ENCODE assay signal across 16 cellular contexts in genomic region chr14:77271113-77271710, GRCh38. TPM values are rescaled to one million over a fixed set of nuclear protein-coding genes. Genes with fewer than 3 reads are reported as not detected.
A peak's percentile ranks its signal among the peaks of the same experiment; 100 is the strongest.
DNase-seq lines count a peak whose midpoint lies in the region; FAIRE-seq and TF ChIP-seq lines count a peak whose summit lies in the region.
"Had no signal": no experiment of that assay in that cellular context is flagged by ENCODE, and none has a peak within 500 bp of the region (broad histone marks: within the 10 kb centered on the region; RNA-seq: fewer than 3 reads in every experiment).

NGB (minus strand) TSS chr14:77271206; CDS start chr14:77270937, 269 bp downstream.

- H3K4me3 Mint-ChIP-seq in osteocyte (ENCODE audit: unreplicated experiment), result peak within 1 kb of the TSS; percentile 19

- no peaks in the 10 kb centered on the region for H4K20me1 ChIP-seq in GM23248 (ENCODE audit: insufficient read depth)

- H3K27ac ChIP-seq in GM23248, result no peak within 1 kb of the TSS
- H3K27ac ChIP-seq: ovary, PC-9 had no signal

- peaks cover 8% of the 10 kb centered on the region for H3K36me3 Mint-ChIP-seq in osteocyte (ENCODE audit: unreplicated experiment)

- in situ Hi-C loops in GM23248 (cut with MboI), result no loop called here

- H3K9me2 ChIP-seq in GM23248 (ENCODE audit: insufficient read depth), result no peaks in the 10 kb centered on the region

- no peak within 1 kb of the TSS for H3K4me2 ChIP-seq in GM23248 (ENCODE audit: unreplicated experiment)
- H3K4me2 ChIP-seq: PC-9 had no signal

- H3K4me1 Mint-ChIP-seq in osteocyte (ENCODE audit: unreplicated experiment), result no peaks in the 10 kb centered on the region

- no peak for FAIRE-seq in urothelium cell line (lab: Jason Lieb, UNC)

- H3K9me3 Mint-ChIP-seq in osteocyte (ENCODE audit: unreplicated experiment), result peaks cover 3% of the 10 kb centered on the region

- H3K9me3 ChIP-seq in ES-I3 (ENCODE audit: control insufficient read depth, insufficient read depth, low read length) (no peaks in the 10 kb centered on the region), iPS-15b (ENCODE audit: control insufficient read depth, insufficient read depth, low read length) (no peaks in the 10 kb centered on the region), GM23248 (ENCODE audit: low read depth) (no peaks in the 10 kb centered on the region)

- no peaks in the 10 kb centered on the region for H3K36me3 ChIP-seq in ES-I3 (ENCODE audit: insufficient read depth, low read length)
- H3K36me3 ChIP-seq in iPS-15b (ENCODE audit: control insufficient read depth, insufficient read depth, low read length), result no peaks in the 10 kb centered on the region
- H3K36me3 ChIP-seq in GM23248 (ENCODE audit: low read depth), result no peaks in the 10 kb centered on the region
- H3K36me3 ChIP-seq: ovary had no signal

- no peak for TF ChIP-seq CTCF in osteocyte (IDR thresholded peaks at IDR 0.05)

- H3K79me2 ChIP-seq in GM23248 (ENCODE audit: insufficient read depth), result no peaks in the 10 kb centered on the region

- H3K27ac Mint-ChIP-seq in osteocyte (ENCODE audit: unreplicated experiment), result no peak within 1 kb of the TSS
- H3K27ac Mint-ChIP-seq: CD4-positive, alpha-beta memory T cell had no signal

- peaks cover 43% of the 10 kb centered on the region for H3K27me3 ChIP-seq in iPS-15b (ENCODE audit: control insufficient read depth, insufficient read depth, low read length)
- H3K27me3 ChIP-seq in GM23248 (replicated peaks; ENCODE audit: insufficient read depth), result peaks cover 33% of the 10 kb centered on the region
- H3K27me3 ChIP-seq: ovary had no signal

- H3K4me3 ChIP-seq in iPS-15b (ENCODE audit: low read depth, low read length), result peak within 1 kb of the TSS; percentile 54
- H3K4me3 ChIP-seq in GM23248, result no peak within 1 kb of the TSS
- H3K4me3 ChIP-seq: ovary, PC-9 had no signal

- DNase-seq in RPMI8226, result peak; percentile 9
- DNase-seq in osteocyte (ENCODE audit: extremely low spot score, unreplicated experiment), result no peak
- no peak for DNase-seq in GM23248
- no peak for DNase-seq in urothelium cell line (ENCODE audit: low spot score)
- no peak for DNase-seq in HuH-7.5 (ENCODE audit: low spot score)
- DNase-seq: CD4-positive, alpha-beta memory T cell; GDM1; hypothalamus; Kasumi-1; NCI-H1694; ovary; PC-9; stimulated activated CD4-positive, alpha-beta T cell treated with anti-CD3 and anti-CD28 coated beads, Interleukin-12 subunit alpha, Interleukin-12 subunit beta, amount 100 ng/mL, for 4 hours had no signal

- H3K4me1 ChIP-seq in ES-I3 (ENCODE audit: insufficient read depth, low read length), result no peaks in the 10 kb centered on the region
- no peaks in the 10 kb centered on the region for H3K4me1 ChIP-seq in iPS-15b (ENCODE audit: control insufficient read depth, insufficient read depth, low read length)
- H3K4me1 ChIP-seq in GM23248 (ENCODE audit: insufficient read depth), result no peaks in the 10 kb centered on the region

- peaks cover 43% of the 10 kb centered on the region for H3K27me3 Mint-ChIP-seq in osteocyte (ENCODE audit: unreplicated experiment)

- peak within 1 kb of the TSS; percentile 42; the same call in 1 of the 2 replicates for H3K9ac ChIP-seq in ES-I3 (ENCODE audit: low read depth, low read length)
- peak within 1 kb of the TSS; percentile 47 for H3K9ac ChIP-seq in iPS-15b (ENCODE audit: low read depth, low read length)
- no peak within 1 kb of the TSS for H3K9ac ChIP-seq in GM23248

- no peak within 1 kb of the TSS for H2AFZ ChIP-seq in GM23248
- H2AFZ ChIP-seq: PC-9 had no signal

- H3F3A ChIP-seq in GM23248 (ENCODE audit: insufficient read depth), result no peaks in the 10 kb centered on the region

- WGBS in GM23248 (ENCODE audit: low coverage in 1 of 2, low lambda C conversion rate in 2 of 2, missing lambda C conversion rate in 2 of 2), 2 experiments, result 14 to 17% methylated on average over 25 to 30 of the region's 38 CpGs

RNA-seq across cellular contexts. Expression of gene NGB, which starts in this region (rescaled TPM):
- total RNA-seq in osteocyte, result not detected in 2 replicates
- not detected in 2 replicates for total RNA-seq in GM23248 (2014; rRNA removed; shearing (Covaris generic))
- not detected in 2 replicates for polyA plus RNA-seq in GM23248 (2016; fragmentation: Nextera tagmentation; extraction: Ambion mirVana)
- total RNA-seq: CD4-positive, alpha-beta memory T cell; dermis microvascular lymphatic vessel endothelial cell; PC-9 had no signal
- polyA plus RNA-seq: CD4-positive, alpha-beta memory T cell had no signal
